8 cellular contexts compared by ENCODE assay signal in genomic region chr12:49110191-49111155, GRCh38. TPM values are rescaled to one million over a fixed set of nuclear protein-coding genes. Genes with fewer than 3 reads are reported as not detected.
DNase-seq lines count a peak whose midpoint lies in the region; ATAC-seq, FAIRE-seq and TF ChIP-seq lines count a peak whose summit lies in the region.

LMBR1L (minus strand) TSS chr12:49110847; CDS start chr12:49110555, 292 bp downstream.

- TF ChIP-seq CTCF in astrocyte (IDR thresholded peaks at IDR 0.05; ENCODE audit: insufficient read depth, low read depth, low read length) (peak; percentile 25), vagina (IDR thresholded peaks at IDR 0.05) (peak in 2 of 3 experiments; percentile 11 to 55)

- peaks cover 12% of the 10 kb centered on the region for H3K4me1 Mint-ChIP-seq in astrocyte (ENCODE audit: low read depth, unreplicated experiment)

- H2AFZ ChIP-seq in astrocyte (ENCODE audit: low read depth, low read length): peak within 1 kb of the TSS; percentile 81

- peak; percentile 97 for DNase-seq in NCI-H2029 (lab: John Stamatoyannopoulos, UW)
- DNase-seq in T-helper 22 cell (ENCODE audit: low read depth): peak; percentile 95
- peak; percentile 94 for DNase-seq in astrocyte (ENCODE audit: low read depth)
- DNase-seq in right cardiac atrium: peak; percentile 97 to 98 (median 97)
- peak; percentile 98 for DNase-seq in putamen (ENCODE audit: low spot score)
- peak in 1 of 2 donors; percentile 99 for DNase-seq in vagina (ENCODE audit: extremely low spot score in 2 of 2)

- H3K4me2 ChIP-seq in astrocyte (ENCODE audit: low read length): peak within 1 kb of the TSS; percentile 92

- H3K27me3 ChIP-seq in astrocyte (ENCODE audit: insufficient read depth, low read length): no peaks in the 10 kb centered on the region
- H3K27me3 ChIP-seq in right cardiac atrium (ENCODE audit: control insufficient read depth, insufficient read depth): no peaks in the 10 kb centered on the region
- no peaks in the 10 kb centered on the region for H3K27me3 ChIP-seq in vagina

- intact Hi-C loops in right cardiac atrium (cut with DNase I): loop anchor here in 2 of 4 donors (10.0 kb wide), 1 partner anchor 46 kb away; the partner anchor contains the start of genes KMT2D (in 2 of the 2) and RHEBL1 (in 2 of the 2)
- intact Hi-C loops in vagina (cut with DNase I): no loop called here

- TF ChIP-seq POLR2A in GM18505 (IDR thresholded peaks at IDR 0.05; ENCODE audit: borderline replicate concordance, extremely low read depth, insufficient read depth, insufficient read length): peak; percentile 78
- TF ChIP-seq POLR2A in vagina (IDR thresholded peaks at IDR 0.05): peak; percentile 75 to 87

- no peaks in the 10 kb centered on the region for H3K36me3 ChIP-seq in astrocyte (ENCODE audit: insufficient read depth, low read length)
- H3K36me3 ChIP-seq in vagina: no peaks in the 10 kb centered on the region

- H3K9me3 ChIP-seq in astrocyte (ENCODE audit: insufficient read depth, low read depth, low read length) (no peaks in the 10 kb centered on the region), right cardiac atrium (ENCODE audit: control insufficient read depth, low read length) (no peaks in the 10 kb centered on the region), vagina (no peaks in the 10 kb centered on the region)

- H4K20me1 ChIP-seq in astrocyte (ENCODE audit: insufficient read depth, low read length): peaks cover 39% of the 10 kb centered on the region

- H3K4me1 ChIP-seq in astrocyte (ENCODE audit: insufficient read depth, low read length): peaks cover 17% of the 10 kb centered on the region
- H3K4me1 ChIP-seq in right cardiac atrium (ENCODE audit: control insufficient read depth, insufficient read depth, low read length): peaks cover 5% of the 10 kb centered on the region
- H3K4me1 ChIP-seq in vagina: peaks cover 52% of the 10 kb centered on the region

- H3K9ac ChIP-seq in astrocyte (ENCODE audit: low read length): peak within 1 kb of the TSS; percentile 95

- H3K27me3 Mint-ChIP-seq in astrocyte (ENCODE audit: low read depth, unreplicated experiment): no peaks in the 10 kb centered on the region

- peak within 1 kb of the TSS; percentile 95 for H3K27ac Mint-ChIP-seq in astrocyte (ENCODE audit: unreplicated experiment)

- H3K9me3 Mint-ChIP-seq in astrocyte (ENCODE audit: unreplicated experiment): peaks cover 4% of the 10 kb centered on the region

- peak within 1 kb of the TSS; percentile 72 for H3K27ac ChIP-seq in astrocyte (ENCODE audit: low read depth, low read length)
- H3K27ac ChIP-seq in right cardiac atrium (ENCODE audit: low read length): peak within 1 kb of the TSS; percentile 93
- peak within 1 kb of the TSS; percentile 98 for H3K27ac ChIP-seq in vagina

- ATAC-seq in GM18505 (IDR thresholded peaks at IDR 0.05; ENCODE audit: unreplicated experiment) (peak; percentile 96), HG02973 (IDR thresholded peaks at IDR 0.05; ENCODE audit: unreplicated experiment) (peak; percentile 98), right cardiac atrium (peak; percentile 98)

- under 1% methylated on average over 65 of the region's 65 CpGs for WGBS in right cardiac atrium

- peak within 1 kb of the TSS; percentile 78 for H3K4me3 ChIP-seq in astrocyte (ENCODE audit: insufficient read depth, low read depth, low read length)
- H3K4me3 ChIP-seq in right cardiac atrium (ENCODE audit: low read length): peak within 1 kb of the TSS; percentile 87
- H3K4me3 ChIP-seq in vagina: peak within 1 kb of the TSS; percentile 91 to 92

- H3K4me3 Mint-ChIP-seq in astrocyte (ENCODE audit: unreplicated experiment): peak within 1 kb of the TSS; percentile 97

- H3K79me2 ChIP-seq in astrocyte (ENCODE audit: insufficient read depth, low read length): peaks cover 43% of the 10 kb centered on the region

- H3K36me3 Mint-ChIP-seq in astrocyte (ENCODE audit: low read depth, unreplicated experiment): peaks cover 15% of the 10 kb centered on the region

- peak; percentile 95 for FAIRE-seq in astrocyte (lab: Jason Lieb, UNC)

RNA-seq across cellular contexts. Expression of gene LMBR1L, which starts in this region (rescaled TPM):
- 58.7 and 61.0 TPM in 2 replicates for total RNA-seq in astrocyte
- total RNA-seq in right cardiac atrium: 10 to 100 TPM; 26.7 to 45.3 (median 34.6) TPM
- polyA plus RNA-seq in right cardiac atrium: 25.6 TPM
- 53.3 TPM for total RNA-seq in vagina
